In genomic region chr15:25509697-25510096, GRCh38 we compare ENCODE assay signal across 15 cellular contexts.
DNase-seq lines count a peak whose midpoint lies in the region; ATAC-seq and TF ChIP-seq lines count a peak whose summit lies in the region.
"Had no signal": no experiment of that assay in that cellular context is flagged by ENCODE, and none has a peak within 500 bp of the region (broad histone marks: within the 10 kb centered on the region; RNA-seq: fewer than 3 reads in every experiment).

No MANE protein-coding gene starts in this region.

- DNase-seq in IMR-90 (no peak), caudate nucleus (lab: John Stamatoyannopoulos, UW) (no peak), nephron progenitor cell (no peak), immature natural killer cell (no peak), occipital lobe (lab: John Stamatoyannopoulos, UW) (no peak)
- no peak for DNase-seq in activated CD4-positive, CD25-positive, alpha-beta regulatory T cell treated with anti-CD3 and anti-CD28 coated beads, Interleukin-2, amount 50 U/mL, for 72 hours
- DNase-seq in stimulated activated CD4-positive, alpha-beta T cell treated with anti-CD3 and anti-CD28 coated beads, Interleukin-15, amount 100 ng/mL, for 24 hours, result no peak
- DNase-seq: CD8-positive, alpha-beta T cell; COR-L47; DMS153; DMS79 treated with DMSO at 0.1 percent for 48 hours; EL; HCEC 1CT had no signal

- WGBS in IMR-90 (ENCODE audit: extremely low coverage in 2 of 2, insufficient read length in 1 of 2), 2 experiments, result no CpG with 5 or more reads among the region's 4 CpGs

- H3K14ac ChIP-seq in IMR-90 (replicated peaks; ENCODE audit: low read depth, low read length), result no peak overlapping the region

- H3K27ac Mint-ChIP-seq in nephron progenitor cell (peak overlapping the region; percentile 18), immature natural killer cell (no peak overlapping the region)
- H3K27ac Mint-ChIP-seq: CD8-positive, alpha-beta T cell; IgD-negative memory B cell had no signal

- TF ChIP-seq CTCF in IMR-90 (conservative IDR thresholded peaks at IDR 0.05; ENCODE audit: low read depth, low read length) (no peak), nephron progenitor cell (IDR thresholded peaks at IDR 0.05) (no peak)

- no TSS peak for BruUV-seq in IMR-90 (replicated peaks; lab: Mats Ljungman, UMichigan)

- H3K27me3 Mint-ChIP-seq in nephron progenitor cell (ENCODE audit: low read depth, poor library complexity), result peaks cover 6% of the 10 kb centered on the region
- peaks cover 0 to 3% (median 2%) of the 10 kb centered on the region in 3 donors for H3K27me3 Mint-ChIP-seq in immature natural killer cell (ENCODE audit: low read depth in 3 of 3)
- H3K27me3 Mint-ChIP-seq: IgD-negative memory B cell had no signal

- H3K4me3 Mint-ChIP-seq in nephron progenitor cell (no peak overlapping the region), immature natural killer cell (no peak overlapping the region)
- H3K4me3 Mint-ChIP-seq: CD14-positive monocyte; CD8-positive, alpha-beta T cell; IgD-negative memory B cell had no signal

- no peak overlapping the region for H3K4me2 ChIP-seq in IMR-90 (ENCODE audit: low read depth, low read length)

- no peak for TF ChIP-seq POLR2A in IMR-90 (IDR thresholded peaks at IDR 0.05; ENCODE audit: low read depth, low read length)

- H2BK15ac ChIP-seq in IMR-90 (ENCODE audit: low read depth, low read length), result no peak overlapping the region

- no peak overlapping the region for H2BK120ac ChIP-seq in IMR-90 (ENCODE audit: low read depth, low read length)

- no peak overlapping the region for H2AK5ac ChIP-seq in IMR-90 (ENCODE audit: low read depth, low read length)

- no peak overlapping the region for H2BK5ac ChIP-seq in IMR-90 (ENCODE audit: low read depth, low read length, poor library complexity, severe bottlenecking)

- no peak overlapping the region for H4K8ac ChIP-seq in IMR-90 (ENCODE audit: low read depth in 2 of 2, low read length in 2 of 2)

- no peaks in the 10 kb centered on the region for H3K4me1 ChIP-seq in IMR-90 (ENCODE audit: control insufficient read depth, insufficient read depth, low read length)

- no peaks in the 10 kb centered on the region for H3K27me3 ChIP-seq in IMR-90 (ENCODE audit: control insufficient read depth, insufficient read depth, low read length)

- H2BK20ac ChIP-seq in IMR-90 (ENCODE audit: low read depth, low read length), result no peak overlapping the region

- no peaks in the 10 kb centered on the region for H4K20me1 ChIP-seq in IMR-90 (ENCODE audit: insufficient read depth, low read length)

- no peak overlapping the region for H3K23ac ChIP-seq in IMR-90 (ENCODE audit: low read depth, low read length)

- H3K9me3 Mint-ChIP-seq in nephron progenitor cell (peaks cover 3% of the 10 kb centered on the region), immature natural killer cell (peaks cover 0 to 3% (median under 1%) of the 10 kb centered on the region in 6 donors)
- H3K9me3 Mint-ChIP-seq: CD8-positive, alpha-beta T cell had no signal

- H3K4me1 Mint-ChIP-seq in nephron progenitor cell (peaks cover 5% of the 10 kb centered on the region), immature natural killer cell (no peaks in the 10 kb centered on the region)
- H3K4me1 Mint-ChIP-seq: CD14-positive monocyte, IgD-negative memory B cell had no signal

- no peak overlapping the region for H4K91ac ChIP-seq in IMR-90 (ENCODE audit: insufficient read depth, low read depth, low read length)

- H3K4ac ChIP-seq in IMR-90 (ENCODE audit: low read depth, low read length), result no peak overlapping the region

- no peak overlapping the region for H3K56ac ChIP-seq in IMR-90 (ENCODE audit: extremely low read depth, insufficient read depth, low read length)

- no peaks in the 10 kb centered on the region for H3K9me1 ChIP-seq in IMR-90 (ENCODE audit: insufficient read depth, low read length)

- peaks cover 5% of the 10 kb centered on the region for H3K36me3 Mint-ChIP-seq in nephron progenitor cell (ENCODE audit: low read depth)
- H3K36me3 Mint-ChIP-seq in immature natural killer cell, result no peaks in the 10 kb centered on the region
- H3K36me3 Mint-ChIP-seq: CD14-positive monocyte; CD8-positive, alpha-beta T cell; IgD-negative memory B cell had no signal

- TF ChIP-seq RAD21 in IMR-90 (IDR thresholded peaks at IDR 0.05; ENCODE audit: low read length), result no peak

- no peak overlapping the region for H4K5ac ChIP-seq in IMR-90 (ENCODE audit: low read depth, low read length)

- ATAC-seq in IMR-90 (ENCODE audit: low read depth), result no peak
- ATAC-seq: CD8-positive, alpha-beta T cell had no signal

- H2AK9ac ChIP-seq in IMR-90 (replicated peaks; ENCODE audit: low read depth, low read length, poor library complexity), result no peak overlapping the region

- no peaks in the 10 kb centered on the region for H3K9me3 ChIP-seq in IMR-90 (ENCODE audit: control insufficient read depth, insufficient read depth, low read length)

- H3K9ac ChIP-seq in IMR-90 (ENCODE audit: low read depth, low read length), result no peak overlapping the region

- CTCF ChIA-PET in IMR-90 (lab: Yijun Ruan, JAX), result interaction anchor here (0.7 to 1.5 kb wide), 4 partner anchors 424 to 1355 kb away, joined by 3 to 6 read pairs (median 4); no protein-coding TSS in a partner anchor

- H3K18ac ChIP-seq in IMR-90 (ENCODE audit: low read depth, low read length), result no peak overlapping the region

- intact Hi-C loops in IMR-90 (cut with micrococcal nuclease), result loop anchor here (2.0 to 10.0 kb wide), 4 partner anchors 183 to 1865 kb away; partner anchors contain the start of gene MAGEL2

- H2AFZ ChIP-seq in IMR-90 (replicated peaks; ENCODE audit: low read length, poor library complexity), result no peak overlapping the region

- H3K27ac ChIP-seq in IMR-90 (ENCODE audit: insufficient read depth, low read length) (no peak overlapping the region), caudate nucleus (ENCODE audit: low read depth, low read length) (peak overlapping the region; percentile 55)

- in situ Hi-C loops in IMR-90 (cut with MboI; ENCODE audit: low sequenced_read_pairs), result loop anchor here (10.0 to 25.0 kb wide), 4 partner anchors 425 to 1503 kb away; partner anchors contain the start of gene GABRA5

- no peak overlapping the region for H3K4me3 ChIP-seq in IMR-90 (ENCODE audit: insufficient read depth, low read depth, low read length)

- no peaks in the 10 kb centered on the region for H3K36me3 ChIP-seq in IMR-90 (ENCODE audit: control insufficient read depth, insufficient read depth, low read length)

- no peaks in the 10 kb centered on the region for H3K79me1 ChIP-seq in IMR-90 (ENCODE audit: low read depth in 1 of 2, low read length in 2 of 2)

- POLR2A ChIA-PET in IMR-90 (lab: Charles Lee; ENCODE audit: unreplicated experiment), result no interaction called here

- dilution Hi-C loops in IMR-90 (cut with HindIII; ENCODE audit: low sequenced_read_pairs, unreplicated experiment), result no loop called here

TF ChIP-seq in IMR-90, 13 proteins besides CTCF, POLR2A, EP300 and RAD21:
- TF ChIP-seq ELK1 (IDR thresholded peaks at IDR 0.05; ENCODE audit: borderline replicate concordance, low read depth, low read length) (no peak), MAFK (IDR thresholded peaks at IDR 0.05; ENCODE audit: low read depth, low read length) (peak; percentile 64)
